8 cellular contexts compared by ENCODE assay signal in genomic region chr4:75724066-75724866, GRCh38. TPM values are rescaled to one million over a fixed set of nuclear protein-coding genes. Genes with fewer than 3 reads are reported as not detected.
DNase-seq lines count a peak whose midpoint lies in the region; ATAC-seq and TF ChIP-seq lines count a peak whose summit lies in the region.

Gene USO1, plus strand, starts transcription at chr4:75724577. Its CDS starts 243 bp downstream, at chr4:75724820.

- H3K4me1 Mint-ChIP-seq in activated naive CD8-positive, alpha-beta T cell (ENCODE audit: low read depth): peaks cover 57% of the 10 kb centered on the region

- no peaks in the 10 kb centered on the region for H3K27me3 Mint-ChIP-seq in activated naive CD8-positive, alpha-beta T cell

- H3K79me2 ChIP-seq in osteoblast (ENCODE audit: insufficient read depth, low read length): peaks cover 52% of the 10 kb centered on the region

- H3K27me3 ChIP-seq in osteoblast (ENCODE audit: insufficient read depth, low read length) (no peaks in the 10 kb centered on the region), thoracic aorta (replicated peaks; ENCODE audit: insufficient read depth) (no peaks in the 10 kb centered on the region)

- peak within 1 kb of the TSS; percentile 97 for H2AFZ ChIP-seq in osteoblast (ENCODE audit: low read length)

- H3K36me3 ChIP-seq in osteoblast (ENCODE audit: insufficient read depth, low read length) (no peaks in the 10 kb centered on the region), thoracic aorta (no peaks in the 10 kb centered on the region)

- TF ChIP-seq CTCF in GM12865 (IDR thresholded peaks at IDR 0.05; ENCODE audit: insufficient read depth, low read depth, low read length, missing control alignments) (peak; percentile 80), osteoblast (IDR thresholded peaks at IDR 0.05; ENCODE audit: extremely low read depth, low read depth, low read length) (peak; percentile 92), thoracic aorta (IDR thresholded peaks at IDR 0.05) (peak; percentile 69)

- peaks cover 33% of the 10 kb centered on the region for H3K4me1 ChIP-seq in osteoblast (ENCODE audit: insufficient read depth, low read length)
- H3K4me1 ChIP-seq in thoracic aorta (ENCODE audit: control insufficient read depth in 1 of 2, low read depth in 2 of 2): peaks cover 24 to 51% of the 10 kb centered on the region in 2 donors

- DNase-seq in GM12865 (ENCODE audit: low read depth) (peak; percentile 100), NCI-H1105 (lab: John Stamatoyannopoulos, UW) (peak; percentile 93), SKM-1 treated with dmso at 0.1 percent for 144 hours (lab: John Stamatoyannopoulos, UW; ENCODE audit: unreplicated experiment) (peak; percentile 99), glomerular visceral epithelial cell (ENCODE audit: extremely low spot score) (peak; percentile 99), osteoblast (ENCODE audit: insufficient read length, low spot score, missing footprints) (peak; percentile 92), thoracic aorta (ENCODE audit: low spot score) (peak; percentile 95)

- peaks cover 20% of the 10 kb centered on the region for H4K20me1 ChIP-seq in osteoblast (ENCODE audit: insufficient read depth, low read length)

- H3K4me3 Mint-ChIP-seq in activated naive CD8-positive, alpha-beta T cell: peak within 1 kb of the TSS; percentile 99

- peak within 1 kb of the TSS; percentile 92 for H3K4me3 ChIP-seq in GM12865 (ENCODE audit: low read depth, low read length)
- H3K4me3 ChIP-seq in osteoblast (ENCODE audit: insufficient read depth, low read length): peak within 1 kb of the TSS; percentile 99
- H3K4me3 ChIP-seq in thoracic aorta: peak within 1 kb of the TSS; percentile 81

- H3K27ac Mint-ChIP-seq in activated naive CD8-positive, alpha-beta T cell: peak within 1 kb of the TSS; percentile 98

- H3K27ac ChIP-seq in osteoblast (ENCODE audit: low read depth, low read length) (peak within 1 kb of the TSS; percentile 99), thoracic aorta (peak within 1 kb of the TSS; percentile 94 to 96)

- H3K9me3 ChIP-seq in osteoblast (ENCODE audit: low read depth, low read length): no peaks in the 10 kb centered on the region
- H3K9me3 ChIP-seq in thoracic aorta: no peaks in the 10 kb centered on the region

- H3K36me3 Mint-ChIP-seq in activated naive CD8-positive, alpha-beta T cell: no peaks in the 10 kb centered on the region

- H3K9me3 Mint-ChIP-seq in activated naive CD8-positive, alpha-beta T cell (ENCODE audit: low read depth): no peaks in the 10 kb centered on the region

- ATAC-seq in HG02642 (IDR thresholded peaks at IDR 0.05; ENCODE audit: poor library complexity, unreplicated experiment): peak; percentile 91
- peak; percentile 96 for ATAC-seq in thoracic aorta (ENCODE audit: insufficient number of reproducible peaks, low FRiP score, low read depth)

- peak within 1 kb of the TSS; percentile 88 for H3K4me2 ChIP-seq in osteoblast (ENCODE audit: insufficient read depth, low read length)

RNA-seq across cellular contexts. Expression of gene USO1, which starts in this region (rescaled TPM):
- total RNA-seq in osteoblast: 120 and 122 TPM in 2 replicates
- total RNA-seq in thoracic aorta: 10 to 100 TPM; 68.0 to 85.9 TPM

Comparison
In these comparisons a context has a peak if more than half of its experiments do, and no peak if none do; other contexts are left out.
1. Peak in every context shown above with its lines: DNase-seq, ATAC-seq, H3K4me3 ChIP-seq and H3K27ac ChIP-seq.